In genomic region chr1:54324031-54324654, GRCh38 we compare ENCODE assay signal across 9 cellular contexts.
DNase-seq lines count a peak whose midpoint lies in the region; ATAC-seq and TF ChIP-seq lines count a peak whose summit lies in the region.
"Had no signal": no experiment of that assay in that cellular context is flagged by ENCODE, and none has a peak within 500 bp of the region (broad histone marks: within the 10 kb centered on the region; RNA-seq: fewer than 3 reads in every experiment).

No MANE protein-coding gene starts in this region.

- H2AK5ac ChIP-seq in mesenchymal stem cell (ENCODE audit: low read length, severe bottlenecking) = no peak overlapping the region

- TF ChIP-seq POLR2A in esophagus muscularis mucosa (IDR thresholded peaks at IDR 0.05; ENCODE audit: low read depth) = no peak

- 69% methylated on average over 6 of the region's 14 CpGs for WGBS in esophagus muscularis mucosa
- 60% methylated on average over 14 of the region's 14 CpGs for WGBS in mesenchymal stem cell
- 94% methylated on average over 14 of the region's 14 CpGs for WGBS in thymus

- H3K14ac ChIP-seq in mesenchymal stem cell (ENCODE audit: low read length in 2 of 2) = no peak overlapping the region

- H2BK15ac ChIP-seq in mesenchymal stem cell (ENCODE audit: low read depth, poor library complexity, severe bottlenecking) = peak overlapping the region; percentile 6

- DNase-seq in RWPE2 (ENCODE audit: low spot score) (no peak), esophagus muscularis mucosa (ENCODE audit: extremely low spot score) (no peak), mesenchymal stem cell (no peak), HEK293T (ENCODE audit: extremely low spot score) (no peak), HK-2 (ENCODE audit: unreplicated experiment) (no peak)
- DNase-seq in activated CD4-positive, CD25-positive, alpha-beta regulatory T cell (lab: John Stamatoyannopoulos, UW) = no peak
- DNase-seq: NCI-H510A had no signal

- no peak for ATAC-seq in RWPE2 (ENCODE audit: low read depth)
- ATAC-seq in HG02981 (IDR thresholded peaks at IDR 0.05; ENCODE audit: unreplicated experiment) = no peak

- no peaks in the 10 kb centered on the region for H3K36me3 ChIP-seq in RWPE2 (ENCODE audit: low read depth)
- H3K36me3 ChIP-seq in esophagus muscularis mucosa = no peaks in the 10 kb centered on the region
- H3K36me3 ChIP-seq in mesenchymal stem cell (ENCODE audit: control insufficient read depth in 1 of 2, insufficient read depth in 2 of 2, low read depth in 1 of 2, low read length in 2 of 2) = peaks cover 0 to 11% of the 10 kb centered on the region in 2 experiments
- H3K36me3 ChIP-seq in thymus (ENCODE audit: control insufficient read depth, insufficient read depth) = peaks cover 38% of the 10 kb centered on the region

- H2AFZ ChIP-seq in mesenchymal stem cell (ENCODE audit: low read depth, low read length) = no peak overlapping the region

- H3K27me3 ChIP-seq in RWPE2 (ENCODE audit: insufficient read depth, poor library complexity, severe bottlenecking) = no peaks in the 10 kb centered on the region
- no peaks in the 10 kb centered on the region for H3K27me3 ChIP-seq in esophagus muscularis mucosa
- no peaks in the 10 kb centered on the region for H3K27me3 ChIP-seq in mesenchymal stem cell (ENCODE audit: control insufficient read depth in 1 of 2, insufficient read depth in 1 of 2, low read length in 2 of 2)
- no peaks in the 10 kb centered on the region for H3K27me3 ChIP-seq in thymus (ENCODE audit: control insufficient read depth, insufficient read depth)

- peak overlapping the region; percentile 67 for H3K9ac ChIP-seq in mesenchymal stem cell (ENCODE audit: low read length)

- H3K79me1 ChIP-seq in mesenchymal stem cell (replicated peaks; ENCODE audit: low read length, poor library complexity, severe bottlenecking) = peaks cover 50% of the 10 kb centered on the region

- peak overlapping the region; percentile 14 to 21 for H2BK12ac ChIP-seq in mesenchymal stem cell (ENCODE audit: low read length in 2 of 2)

- POLR2A ChIA-PET in HEK293T (lab: Yijun Ruan, JAX) = no interaction called here

- H3K4ac ChIP-seq in mesenchymal stem cell (ENCODE audit: low read depth in 1 of 2, low read length in 2 of 2) = peak overlapping the region in 1 of 2 experiments; percentile 0

- peak overlapping the region in 1 of 2 experiments; percentile 11 for H3K18ac ChIP-seq in mesenchymal stem cell (ENCODE audit: low read depth in 1 of 2, low read length in 2 of 2)

- peak overlapping the region; percentile 11 for H2BK120ac ChIP-seq in mesenchymal stem cell (ENCODE audit: low read depth, low read length)

- intact Hi-C loops in esophagus muscularis mucosa (cut with DNase I) = no loop called here

- CTCF ChIA-PET in HEK293T (lab: Yijun Ruan, JAX) = no interaction called here

- TF ChIP-seq CTCF in RWPE2 (IDR thresholded peaks at IDR 0.05; ENCODE audit: poor library complexity, severe bottlenecking) (no peak), esophagus muscularis mucosa (IDR thresholded peaks at IDR 0.05) (no peak)

- no peak overlapping the region for H4K91ac ChIP-seq in mesenchymal stem cell (ENCODE audit: low read length)

- H3K9me3 ChIP-seq in RWPE2 (ENCODE audit: severe bottlenecking) (no peaks in the 10 kb centered on the region), esophagus muscularis mucosa (no peaks in the 10 kb centered on the region), mesenchymal stem cell (ENCODE audit: control insufficient read depth, low read length) (no peaks in the 10 kb centered on the region), thymus (ENCODE audit: control insufficient read depth) (no peaks in the 10 kb centered on the region)

- H3K4me2 ChIP-seq in mesenchymal stem cell (ENCODE audit: low read length, poor library complexity, severe bottlenecking) = no peak overlapping the region

- TF ChIP-seq EP300 in esophagus muscularis mucosa (IDR thresholded peaks at IDR 0.05) = no peak

- no peak overlapping the region for H2BK5ac ChIP-seq in mesenchymal stem cell (ENCODE audit: low read depth, low read length, poor library complexity, severe bottlenecking)

- H3K23ac ChIP-seq in mesenchymal stem cell (ENCODE audit: low read length in 2 of 2) = no peak overlapping the region

- peak overlapping the region; percentile 49 for H3K27ac ChIP-seq in RWPE2 (ENCODE audit: poor library complexity, severe bottlenecking)
- peak overlapping the region; percentile 80 to 85 (median 80) for H3K27ac ChIP-seq in esophagus muscularis mucosa (replicated peaks in 1 of 4)
- H3K27ac ChIP-seq in mesenchymal stem cell (ENCODE audit: low read length, poor library complexity, severe bottlenecking) = no peak overlapping the region
- peak overlapping the region; percentile 11 for H3K27ac ChIP-seq in thymus (ENCODE audit: low read depth)

- peaks cover 23% of the 10 kb centered on the region for H3K4me1 ChIP-seq in RWPE2 (ENCODE audit: insufficient read depth, poor library complexity, severe bottlenecking)
- H3K4me1 ChIP-seq in esophagus muscularis mucosa = peaks cover 67 to 88% (median 75%) of the 10 kb centered on the region in 4 donors
- peaks cover 16% of the 10 kb centered on the region for H3K4me1 ChIP-seq in mesenchymal stem cell (ENCODE audit: control insufficient read depth, insufficient read depth, low read depth, low read length)
- H3K4me1 ChIP-seq in thymus (ENCODE audit: control insufficient read depth, insufficient read depth, low read length) = peaks cover 2% of the 10 kb centered on the region

- no peak overlapping the region for H3K4me3 ChIP-seq in RWPE2 (ENCODE audit: severe bottlenecking)
- H3K4me3 ChIP-seq in esophagus muscularis mucosa = no peak overlapping the region
- peak overlapping the region in 1 of 2 experiments; percentile 44 for H3K4me3 ChIP-seq in mesenchymal stem cell (ENCODE audit: insufficient read depth in 1 of 2, low read depth in 1 of 2, low read length in 2 of 2)
- H3K4me3 ChIP-seq in thymus (ENCODE audit: low read length) = no peak overlapping the region

- H4K8ac ChIP-seq in mesenchymal stem cell (ENCODE audit: low read length) = no peak overlapping the region

TF ChIP-seq in HEK293T, 16 proteins besides CTCF, POLR2A, EP300 and RAD21:
- TF ChIP-seq SP1 (IDR thresholded peaks at IDR 0.05) (no peak), BHLHE40 (IDR thresholded peaks at IDR 0.05; ENCODE audit: borderline replicate concordance) (no peak), FOXA1 (IDR thresholded peaks at IDR 0.05) (no peak), PKNOX1 (IDR thresholded peaks at IDR 0.05) (no peak)
TF ChIP-seq in HEK293T: peak in this region for 0.
